Comparison of ENCODE assay signal across 8 cellular contexts in genomic region chr5:137914758-137915157, GRCh38. TPM values are rescaled to one million over a fixed set of nuclear protein-coding genes. Genes with fewer than 3 reads are reported as not detected.
"Had no signal": no experiment of that assay in that cellular context is flagged by ENCODE, and none has a peak within 500 bp of the region (broad histone marks: within the 10 kb centered on the region; RNA-seq: fewer than 3 reads in every experiment).

No MANE protein-coding gene starts in this region.

- ATAC-seq: GM12878 had no signal

- FAIRE-seq: GM12878, GM12891, GM12892, GM18507, GM19239 had no signal

- DNase-seq: GDM1, GF-D8 had no signal

- H3K4me3 ChIP-seq: GM12878 had no signal

RNA-seq across cellular contexts. Expression of gene PKD2L2, which starts 25.5 kb away (rescaled TPM):
- total RNA-seq: G401 had no signal

RNA-seq across cellular contexts. Expression of gene MYOT, which starts 47.1 kb away (rescaled TPM):
- total RNA-seq: G401, GM12878 had no signal
